1 cellular context compared by ENCODE assay signal in genomic region chr7:51310131-51310583, GRCh38.
TF ChIP-seq lines count a peak whose summit lies in the region.

No MANE protein-coding gene starts in this region.

TF ChIP-seq in H1, 55 proteins besides CTCF, POLR2A, EP300 and RAD21 (continued from another document):
- TF ChIP-seq SP4 (IDR thresholded peaks at IDR 0.05; ENCODE audit: low read length): no peak
- no peak for TF ChIP-seq NANOG (IDR thresholded peaks at IDR 0.05; ENCODE audit: insufficient read depth, low read depth, low read length, poor library complexity, severe bottlenecking)
